22 cellular contexts compared by ENCODE assay signal in genomic region chr5:163432527-163432926, GRCh38. TPM values are rescaled to one million over a fixed set of nuclear protein-coding genes. Genes with fewer than 3 reads are reported as not detected.
DNase-seq lines count a peak whose midpoint lies in the region; ATAC-seq and TF ChIP-seq lines count a peak whose summit lies in the region.
"Had no signal": no experiment of that assay in that cellular context is flagged by ENCODE, and none has a peak within 500 bp of the region (broad histone marks: within the 10 kb centered on the region; RNA-seq: fewer than 3 reads in every experiment).

No MANE protein-coding gene starts in this region.

- no peak for TF ChIP-seq POLR2A in right lobe of liver (IDR thresholded peaks at IDR 0.05)
- TF ChIP-seq POLR2A in transverse colon (IDR thresholded peaks at IDR 0.05): no peak
- TF ChIP-seq POLR2A in ovary (IDR thresholded peaks at IDR 0.05): no peak

- DNase-seq in endodermal cell (no peak), left lobe of liver (ENCODE audit: low spot score) (no peak), right lobe of liver (no peak), transverse colon (no peak), ovary (no peak)
- no peak for DNase-seq in activated effector memory CD4-positive, alpha-beta T cell treated with anti-CD3 and anti-CD28 coated beads, Interleukin-2, amount 50 U/mL, for 16 hours
- DNase-seq in activated T-cell treated with anti-CD3 and anti-CD28 coated beads, Interleukin-2, amount 50 U/mL, for 48 hours: no peak
- DNase-seq: Caco-2; CD4-positive, CD25-positive, alpha-beta regulatory T cell; CD8-positive, alpha-beta T cell; DMS 273 treated with DMSO at 0.1 percent for 48 hours; DMS79; EL; GDM1; GM23248; H9 had no signal

- in situ Hi-C loops in transverse colon (cut with MboI; ENCODE audit: low pct_ligation_motif_present in 1 of 4, low pct_unique_long_range_greater_than_20kb in 1 of 4, low sequenced_read_pairs in 3 of 4): no loop called here

- ATAC-seq in left lobe of liver (peak; percentile 16), right lobe of liver (peak; percentile 1 to 28 (median 10))
- ATAC-seq: CD8-positive, alpha-beta T cell; GM12878; HCT116 had no signal

- TF ChIP-seq CTCF in endodermal cell (conservative IDR thresholded peaks at IDR 0.05): no peak
- TF ChIP-seq CTCF in right lobe of liver (IDR thresholded peaks at IDR 0.05): no peak
- TF ChIP-seq CTCF in transverse colon (IDR thresholded peaks at IDR 0.05): no peak
- no peak for TF ChIP-seq CTCF in ovary (IDR thresholded peaks at IDR 0.05)

- peak overlapping the region; percentile 44 for H3K9ac ChIP-seq in endodermal cell (ENCODE audit: extremely low read depth, low read length, poor library complexity, severe bottlenecking)
- H3K9ac ChIP-seq: BLaER1, GM23248 had no signal

- peak overlapping the region; percentile 42 for H3K4me3 ChIP-seq in endodermal cell (ENCODE audit: low read length)
- no peak overlapping the region for H3K4me3 ChIP-seq in right lobe of liver
- H3K4me3 ChIP-seq in transverse colon: no peak overlapping the region
- H3K4me3 ChIP-seq in ovary: no peak overlapping the region
- H3K4me3 ChIP-seq: BLaER1, GM12878, GM23248 had no signal

- intact Hi-C loops in right lobe of liver (cut with DNase I): no loop called here
- intact Hi-C loops in transverse colon (cut with DNase I; ENCODE audit: low total_unique reads): no loop called here
- intact Hi-C loops in ovary (cut with DNase I): loop anchor here in 1 of 4 donors (10.0 kb wide), 1 partner anchor 72 kb away; the partner anchor contains the start of gene MAT2B

- H3K27me3 ChIP-seq in endodermal cell (ENCODE audit: control insufficient read depth, insufficient read depth, low read length, poor library complexity, severe bottlenecking) (no peaks in the 10 kb centered on the region), right lobe of liver (no peaks in the 10 kb centered on the region), transverse colon (no peaks in the 10 kb centered on the region), ovary (no peaks in the 10 kb centered on the region)
- H3K27me3 ChIP-seq: BLaER1 had no signal

- 88 to 89% methylated on average over 1 of the region's 1 CpG for WGBS in endodermal cell (ENCODE audit: insufficient coverage in 1 of 2, insufficient read length in 1 of 2), 2 experiments
- 29% methylated on average over 1 of the region's 1 CpG for WGBS in right lobe of liver (ENCODE audit: insufficient coverage, low coverage, low lambda C conversion rate, missing lambda C conversion rate)
- 57 to 61% methylated on average over 1 of the region's 1 CpG for WGBS in transverse colon (ENCODE audit: low coverage in 1 of 2), 2 donors
- WGBS in ovary, 3 donors: 84 to 96% (median 85%) methylated on average over 1 of the region's 1 CpG

- H3K9me3 ChIP-seq in endodermal cell (ENCODE audit: control insufficient read depth, low read length) (no peaks in the 10 kb centered on the region), right lobe of liver (no peaks in the 10 kb centered on the region), transverse colon (no peaks in the 10 kb centered on the region), ovary (no peaks in the 10 kb centered on the region)
- H3K9me3 ChIP-seq: BLaER1, Caco-2 had no signal

- peaks cover 8% of the 10 kb centered on the region for H3K36me3 Mint-ChIP-seq in endodermal cell (ENCODE audit: low read depth)
- H3K36me3 Mint-ChIP-seq: CD4-positive, CD25-positive, alpha-beta regulatory T cell had no signal

- peaks cover 19% of the 10 kb centered on the region for H3K4me1 ChIP-seq in endodermal cell (ENCODE audit: control insufficient read depth, insufficient read depth, low read length)
- H3K4me1 ChIP-seq in right lobe of liver: peaks cover 0 to 44% (median 17%) of the 10 kb centered on the region in 4 donors
- peaks cover 0 to 47% (median 19%) of the 10 kb centered on the region in 4 donors for H3K4me1 ChIP-seq in transverse colon
- peaks cover 1% of the 10 kb centered on the region for H3K4me1 ChIP-seq in ovary (ENCODE audit: insufficient read depth)

- H3K4me3 Mint-ChIP-seq in endodermal cell: peak overlapping the region; percentile 6
- H3K4me3 Mint-ChIP-seq: B cell; CD8-positive, alpha-beta T cell; H9 had no signal

- no peaks in the 10 kb centered on the region for H3K36me3 ChIP-seq in endodermal cell (ENCODE audit: control insufficient read depth, insufficient read depth, low read length)
- H3K36me3 ChIP-seq in right lobe of liver: no peaks in the 10 kb centered on the region
- no peaks in the 10 kb centered on the region for H3K36me3 ChIP-seq in transverse colon
- no peaks in the 10 kb centered on the region for H3K36me3 ChIP-seq in ovary
- H3K36me3 ChIP-seq: BLaER1 had no signal

- peaks cover 4% of the 10 kb centered on the region for H3K9me3 Mint-ChIP-seq in endodermal cell
- H3K9me3 Mint-ChIP-seq: CD8-positive, alpha-beta T cell; H9 had no signal

- H3K27ac ChIP-seq in endodermal cell (ENCODE audit: low read depth, low read length) (no peak overlapping the region), right lobe of liver (peak overlapping the region in 2 of 3 donors; percentile 69 to 91), transverse colon (peak overlapping the region in 3 of 4 donors; percentile 27 to 72 (median 68)), ovary (no peak overlapping the region)
- H3K27ac ChIP-seq: 22Rv1, BLaER1, C4-2B, GM23248 had no signal

- peaks cover 43% of the 10 kb centered on the region for H3K4me1 Mint-ChIP-seq in endodermal cell

- H3K27ac Mint-ChIP-seq in endodermal cell: peak overlapping the region; percentile 94
- H3K27ac Mint-ChIP-seq: B cell; CD4-positive, CD25-positive, alpha-beta regulatory T cell; CD8-positive, alpha-beta T cell; H9 had no signal

- no peaks in the 10 kb centered on the region for H3K27me3 Mint-ChIP-seq in endodermal cell (ENCODE audit: insufficient read depth)
- H3K27me3 Mint-ChIP-seq: B cell had no signal

- TF ChIP-seq EP300 in transverse colon (IDR thresholded peaks at IDR 0.05; ENCODE audit: low read depth) (no peak), ovary (IDR thresholded peaks at IDR 0.05) (no peak)

RNA-seq across cellular contexts. Expression of gene CCNG1, which starts 4.9 kb away (rescaled TPM):
- 100 to 1,000 TPM; 542 to 622 TPM for total RNA-seq in endodermal cell
- polyA plus RNA-seq in endodermal cell (2013, experiment 1 of 2): 392 TPM
- polyA plus RNA-seq in endodermal cell (2013, experiment 2 of 2): 415 TPM
- 89.5 TPM for total RNA-seq in left lobe of liver
- total RNA-seq in right lobe of liver: 100 to 1,000 TPM in 1 of 6 experiments, 10 to 100 TPM in 5; 47.7 to 146 (median 80.1) TPM
- 100 to 1,000 TPM; 164 to 293 (median 180) TPM for total RNA-seq in transverse colon
- total RNA-seq in ovary: 100 to 1,000 TPM; 155 to 250 (median 211) TPM
- polyA plus RNA-seq in ovary: 100 to 1,000 TPM; 158 to 168 TPM

RNA-seq across cellular contexts. Expression of gene NUDCD2, which starts 27.4 kb away (rescaled TPM):
- total RNA-seq in endodermal cell: 10 to 100 TPM; 36.0 to 73.0 TPM
- 46.1 TPM for polyA plus RNA-seq in endodermal cell (2013, experiment 1 of 2)
- 38.6 TPM for polyA plus RNA-seq in endodermal cell (2013, experiment 2 of 2)
- total RNA-seq in left lobe of liver: 17.9 TPM
- total RNA-seq in right lobe of liver: 10 to 100 TPM in 4 of 6 experiments, 1 to 10 TPM in 2; 2.0 to 16.9 (median 11.8) TPM
- 1 to 10 TPM; 1.5 to 6.2 (median 3.1) TPM for total RNA-seq in transverse colon
- 10 to 100 TPM in 6 of 7 donors, 1 to 10 TPM in 1; 6.8 to 26.0 (median 19.6) TPM for total RNA-seq in ovary
- 1 to 10 TPM; 8.4 to 9.5 TPM for polyA plus RNA-seq in ovary

RNA-seq across cellular contexts. Expression of gene HMMR, which starts 27.9 kb away (rescaled TPM):
- total RNA-seq in endodermal cell (10 to 100 TPM; 36.9 to 63.7 TPM), left lobe of liver (0.33 TPM), right lobe of liver (1 to 10 TPM in 4 of 6 experiments, under 1 TPM in 2; 0.11 to 3.0 (median 1.1) TPM), transverse colon (1 to 10 TPM in 3 of 4 donors, not detected in 1; 1.6 to 5.7 (median 1.9) TPM), ovary (1 to 10 TPM in 1 of 7 donors, under 1 TPM in 5, not detected in 1; 0.10 to 1.4 (median 0.27) TPM)
- 63.8 TPM for polyA plus RNA-seq in endodermal cell (2013, experiment 1 of 2)
- 76.6 TPM for polyA plus RNA-seq in endodermal cell (2013, experiment 2 of 2)
- under 1 TPM; 0.23 to 0.77 TPM for polyA plus RNA-seq in ovary

Comparison
In these comparisons a context has a peak if more than half of its experiments do, and no peak if none do; other contexts are left out.
1. H3K27ac ChIP-seq: peak in right lobe of liver (2 of 3) and transverse colon (3 of 4); none in endodermal cell (single experiment) and ovary (0 of 2).
2. RNA of gene HMMR, which starts 27.9 kb away (total RNA-seq): 36.9 to 63.7 TPM in endodermal cell; 1.6 to 5.7 TPM in transverse colon, 0.11 to 3.0 TPM in right lobe of liver, 0.33 TPM in left lobe of liver (single experiment) and 0.10 to 1.4 TPM in ovary; every median in the first group is over 4 times any median in the second.